ENCODE assay signal across 19 cellular contexts in genomic region chr18:49876536-49876935, GRCh38.
"Had no signal": no experiment of that assay in that cellular context is flagged by ENCODE, and none has a peak within 500 bp of the region (broad histone marks: within the 10 kb centered on the region; RNA-seq: fewer than 3 reads in every experiment).

No MANE protein-coding gene starts in this region.

- DNase-seq: activated CD4-positive, alpha-beta T cell treated with anti-CD3 and anti-CD28 coated beads for 48 hours; activated CD4-positive, alpha-beta T cell treated with anti-CD3 and anti-CD28 coated beads, Interleukin-2, amount 50 U/mL, for 48 hours; activated CD4-positive, CD25-positive, alpha-beta regulatory T cell treated with anti-CD3 and anti-CD28 coated beads, Interleukin-2, amount 50 U/mL, for 72 hours; activated CD8-positive, alpha-beta memory T cell treated with anti-CD3 and anti-CD28 coated beads, Interleukin-2, amount 10 ng/mL, durations not matched to agents 7 days and 5 days; activated gamma-delta T cell; activated naive CD4-positive, alpha-beta T cell treated with anti-CD3 and anti-CD28 coated beads for 36 hours; activated T-cell treated with anti-CD3 and anti-CD28 coated beads, Interleukin-2, amount 50 U/mL, for 4 hours; NCI-H1105; NCI-H1436; NCI-H1694 treated with DMSO at 0.1 percent for 48 hours; NCI-H2029 treated with DMSO at 0.1 percent for 48 hours; NCI-H510A treated with DMSO at 0.1 percent for 48 hours; NK-92 treated with Interleukin-12 subunit alpha and Interleukin-12 subunit beta, amount 100 ng/mL, for 24 hours; PC-3; SHP77 treated with DMSO at 0.1 percent for 48 hours; T-helper 17 cell; T-helper 9 cell had no signal

- ATAC-seq: activated CD8-positive, alpha-beta memory T cell treated with anti-CD3 and anti-CD28 coated beads, Interleukin-2, amount 10 ng/mL, durations not matched to agents 7 days and 5 days; activated T-cell treated with anti-CD3 and anti-CD28 coated beads, Interleukin-2, amount 50 U/mL, for 4 hours; PC-3; T-helper 17 cell; WTC11 had no signal

- H3K27ac ChIP-seq: KMS-11 had no signal
